6 cellular contexts compared by ENCODE assay signal in the genomic region with DNA sequence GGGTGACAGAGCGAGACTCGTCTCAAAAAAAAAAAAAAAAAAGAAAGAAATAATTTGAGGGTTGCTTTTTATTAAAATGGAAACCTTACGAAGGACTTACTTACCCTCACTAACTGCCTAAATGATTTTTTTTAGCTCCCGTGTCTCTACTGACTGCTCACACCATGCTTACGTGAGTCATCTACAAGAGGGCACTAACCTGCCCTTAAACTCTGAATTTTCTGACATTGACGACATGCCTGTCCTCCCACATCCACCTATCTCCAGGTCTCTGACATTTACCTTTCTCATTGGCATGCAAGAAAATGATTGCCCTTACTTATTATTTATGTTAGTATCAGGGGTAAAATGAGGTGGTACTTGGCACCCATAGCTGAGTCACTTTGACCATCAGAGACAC.
"Had no signal": no experiment of that assay in that cellular context is flagged by ENCODE, and none has a peak within 500 bp of the region (broad histone marks: within the 10 kb centered on the region; RNA-seq: fewer than 3 reads in every experiment).

No MANE protein-coding gene starts in this region.

- DNase-seq: H9, HCEC 1CT, IMR-90, KG1 had no signal

- ATAC-seq: GM23338, K562 had no signal
